Comparison of ENCODE assay signal across 8 cellular contexts in genomic region chr2:26785431-26786206, GRCh38. TPM values are rescaled to one million over a fixed set of nuclear protein-coding genes. Genes with fewer than 3 reads are reported as not detected.
DNase-seq lines count a peak whose midpoint lies in the region; ATAC-seq and TF ChIP-seq lines count a peak whose summit lies in the region.

TSS of gene CENPA (plus strand) at chr2:26786056. CDS start at chr2:26786197, 141 bp downstream.

- ATAC-seq in RWPE2 (ENCODE audit: low read depth) (peak; percentile 98), natural killer cell (peak; percentile 98 to 100 (median 99))

- H3K36me3 Mint-ChIP-seq in activated T-helper 2 cell treated with anti-CD3 and anti-CD28 coated beads, Interferon-gamma antibody, Interleukin-2, Interleukin-4, amounts not matched to agents 10 μg/mL and 5 μg/mL and 100 μg/mL, durations not matched to agents 14 hours and 24 hours and 36 hours (ENCODE audit: low read depth) = peaks cover 40% of the 10 kb centered on the region
- no peaks in the 10 kb centered on the region for H3K36me3 Mint-ChIP-seq in natural killer cell

- H3K4me3 ChIP-seq in RWPE2 (ENCODE audit: severe bottlenecking) = peak within 1 kb of the TSS; percentile 75

- intact Hi-C loops in activated T-helper 2 cell treated with anti-CD3 and anti-CD28 coated beads, Interferon-gamma antibody, Interleukin-2, Interleukin-4, amounts not matched to agents 10 μg/mL and 5 μg/mL and 100 μg/mL, durations not matched to agents 14 hours and 24 hours and 36 hours (cut with micrococcal nuclease) = loop anchor here (1.0 to 5.0 kb wide), 2 partner anchors 21 to 438 kb away; partner anchors contain the start of genes ADGRF3, SELENOI and SLC35F6
- intact Hi-C loops in natural killer cell (cut with micrococcal nuclease) = loop anchor here (1.0 kb wide), 1 partner anchor 21 kb away; the partner anchor contains the start of gene SLC35F6

- peak within 1 kb of the TSS; percentile 47 for H3K27ac ChIP-seq in RWPE2 (ENCODE audit: poor library complexity, severe bottlenecking)

- H3K27me3 ChIP-seq in RWPE2 (ENCODE audit: insufficient read depth, poor library complexity, severe bottlenecking) = no peaks in the 10 kb centered on the region

- H3K9me3 ChIP-seq in RWPE2 (ENCODE audit: severe bottlenecking) = no peaks in the 10 kb centered on the region

- H3K4me1 ChIP-seq in RWPE2 (ENCODE audit: insufficient read depth, poor library complexity, severe bottlenecking) = peaks cover 6% of the 10 kb centered on the region

- TF ChIP-seq CTCF in RWPE2 (IDR thresholded peaks at IDR 0.05; ENCODE audit: poor library complexity, severe bottlenecking) (no peak), natural killer cell (IDR thresholded peaks at IDR 0.05) (no peak)

- peaks cover 5% of the 10 kb centered on the region for H3K9me3 Mint-ChIP-seq in activated T-helper 2 cell treated with anti-CD3 and anti-CD28 coated beads, Interferon-gamma antibody, Interleukin-2, Interleukin-4, amounts not matched to agents 10 μg/mL and 5 μg/mL and 100 μg/mL, durations not matched to agents 14 hours and 24 hours and 36 hours
- no peaks in the 10 kb centered on the region for H3K9me3 Mint-ChIP-seq in natural killer cell

- DNase-seq in EL (peak; percentile 100), H4 (ENCODE audit: low spot score) (peak; percentile 96), LoVo (ENCODE audit: low spot score) (peak; percentile 97), RWPE2 (ENCODE audit: low spot score) (peak; percentile 96), fibroblast of peridontal ligament (ENCODE audit: extremely low read depth) (peak; percentile 100), natural killer cell (peak; percentile 92)
- DNase-seq in activated T-helper 2 cell treated with anti-CD3 and anti-CD28 coated beads, Interferon-gamma antibody, Interleukin-2, Interleukin-4, amounts not matched to agents 10 μg/mL and 5 μg/mL and 100 μg/mL, durations not matched to agents 14 hours and 24 hours and 36 hours (ENCODE audit: low spot score) = peak; percentile 94
- peak; percentile 95 for DNase-seq in stimulated activated naive CD4-positive, alpha-beta T cell treated with Interleukin-2 at 50 U/mL for 16 hours (lab: John Stamatoyannopoulos, UW)

- H3K27ac Mint-ChIP-seq in activated T-helper 2 cell treated with anti-CD3 and anti-CD28 coated beads, Interferon-gamma antibody, Interleukin-2, Interleukin-4, amounts not matched to agents 10 μg/mL and 5 μg/mL and 100 μg/mL, durations not matched to agents 14 hours and 24 hours and 36 hours = peak within 1 kb of the TSS; percentile 81
- peak within 1 kb of the TSS; percentile 78 to 80 for H3K27ac Mint-ChIP-seq in natural killer cell

- peaks cover 30% of the 10 kb centered on the region for H3K36me3 ChIP-seq in RWPE2 (ENCODE audit: low read depth)

- peak within 1 kb of the TSS; percentile 93 for H3K4me3 Mint-ChIP-seq in activated T-helper 2 cell treated with anti-CD3 and anti-CD28 coated beads, Interferon-gamma antibody, Interleukin-2, Interleukin-4, amounts not matched to agents 10 μg/mL and 5 μg/mL and 100 μg/mL, durations not matched to agents 14 hours and 24 hours and 36 hours (ENCODE audit: low read depth)
- peak within 1 kb of the TSS; percentile 87 for H3K4me3 Mint-ChIP-seq in natural killer cell

- H3K27me3 Mint-ChIP-seq in activated T-helper 2 cell treated with anti-CD3 and anti-CD28 coated beads, Interferon-gamma antibody, Interleukin-2, Interleukin-4, amounts not matched to agents 10 μg/mL and 5 μg/mL and 100 μg/mL, durations not matched to agents 14 hours and 24 hours and 36 hours (ENCODE audit: low read depth) = no peaks in the 10 kb centered on the region
- H3K27me3 Mint-ChIP-seq in natural killer cell (ENCODE audit: low read depth in 2 of 2) = no peaks in the 10 kb centered on the region

- H3K4me1 Mint-ChIP-seq in activated T-helper 2 cell treated with anti-CD3 and anti-CD28 coated beads, Interferon-gamma antibody, Interleukin-2, Interleukin-4, amounts not matched to agents 10 μg/mL and 5 μg/mL and 100 μg/mL, durations not matched to agents 14 hours and 24 hours and 36 hours (ENCODE audit: low read depth) = peaks cover 32% of the 10 kb centered on the region
- H3K4me1 Mint-ChIP-seq in natural killer cell = peaks cover 5 to 13% of the 10 kb centered on the region in 2 donors

RNA-seq across cellular contexts. Expression of gene CENPA, which starts in this region (rescaled TPM):
- total RNA-seq in H4 (2014; rRNA removed; shearing (Covaris generic)) = 24.8 and 30.2 TPM in 2 replicates
- 24.3 and 27.3 TPM in 2 replicates for total RNA-seq in activated T-helper 2 cell treated with anti-CD3 and anti-CD28 coated beads, Interferon-gamma antibody, Interleukin-2, Interleukin-4, amounts not matched to agents 10 μg/mL and 5 μg/mL and 100 μg/mL, durations not matched to agents 14 hours and 24 hours and 36 hours
- under 1 TPM; 0.38 to 0.52 (median 0.50) TPM for total RNA-seq in natural killer cell

Comparison
In these comparisons a context has a peak if more than half of its experiments do, and no peak if none do; other contexts are left out.
1. Peak in every context shown above with its lines: DNase-seq, ATAC-seq, H3K4me3 ChIP-seq and H3K27ac ChIP-seq.
2. RNA of gene CENPA (total RNA-seq): 24.3 to 27.3 TPM in activated T-helper 2 cell treated with anti-CD3 and anti-CD28 coated beads, Interferon-gamma antibody, Interleukin-2, Interleukin-4, amounts not matched to agents 10 μg/mL and 5 μg/mL and 100 μg/mL, durations not matched to agents 14 hours and 24 hours and 36 hours and 24.8 to 30.2 TPM in H4; 0.38 to 0.52 TPM in natural killer cell; every median in the first group is over 10 times any median in the second.
3. Peak in DNase-seq and ATAC-seq in natural killer cell; RNA of the gene not detected or under 1 TPM.